8 cellular contexts compared by ENCODE assay signal in the genomic region with DNA sequence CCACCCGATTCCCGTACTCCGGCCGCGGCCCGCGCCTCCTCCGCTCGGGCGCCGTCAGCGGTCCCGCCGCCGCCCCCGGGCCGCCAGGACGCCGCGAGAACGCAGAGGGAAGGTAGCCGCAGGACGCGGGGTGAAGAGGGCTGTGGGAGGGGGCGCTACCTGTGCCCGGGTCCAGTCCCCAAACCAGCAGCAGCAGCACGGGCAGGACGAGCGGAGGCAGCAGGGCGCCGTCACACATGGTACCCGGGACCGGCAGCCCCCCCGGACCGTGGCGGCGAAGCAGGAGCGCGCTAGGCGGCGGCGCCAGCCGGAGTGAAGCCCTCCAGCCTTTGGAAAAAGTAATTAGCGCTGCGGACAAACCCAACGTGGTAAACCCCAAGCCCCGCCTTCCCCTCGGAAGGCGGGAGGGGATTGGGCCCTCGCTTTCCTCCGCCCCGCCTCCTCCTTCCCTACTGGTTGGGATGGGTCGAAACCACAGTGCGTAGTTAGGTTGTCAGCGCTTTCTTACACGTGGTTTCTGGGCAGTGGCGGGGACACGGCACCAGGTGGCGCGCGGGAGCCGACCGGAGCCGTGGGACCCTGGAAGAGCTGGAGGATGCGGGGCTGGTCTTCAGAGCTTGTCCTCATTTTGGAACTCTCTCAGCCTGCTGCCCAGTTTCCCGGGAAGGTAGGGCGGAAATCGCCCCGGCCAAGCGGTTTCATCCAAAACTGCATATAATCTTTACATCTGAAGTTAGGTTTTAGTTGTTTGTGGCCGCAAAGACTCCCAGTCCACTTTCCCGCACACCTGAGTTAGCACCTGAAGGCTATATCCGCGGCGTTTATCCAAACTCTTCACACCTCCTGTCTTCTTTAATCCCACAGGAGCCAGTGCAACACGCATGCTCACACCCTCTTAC. TPM values are rescaled to one million over a fixed set of nuclear protein-coding genes. Genes with fewer than 3 reads are reported as not detected.
A peak's percentile ranks its signal among the peaks of the same experiment; 100 is the strongest.
DNase-seq lines count a peak whose midpoint lies in the region; ATAC-seq and TF ChIP-seq lines count a peak whose summit lies in the region.

A gene with protein sequence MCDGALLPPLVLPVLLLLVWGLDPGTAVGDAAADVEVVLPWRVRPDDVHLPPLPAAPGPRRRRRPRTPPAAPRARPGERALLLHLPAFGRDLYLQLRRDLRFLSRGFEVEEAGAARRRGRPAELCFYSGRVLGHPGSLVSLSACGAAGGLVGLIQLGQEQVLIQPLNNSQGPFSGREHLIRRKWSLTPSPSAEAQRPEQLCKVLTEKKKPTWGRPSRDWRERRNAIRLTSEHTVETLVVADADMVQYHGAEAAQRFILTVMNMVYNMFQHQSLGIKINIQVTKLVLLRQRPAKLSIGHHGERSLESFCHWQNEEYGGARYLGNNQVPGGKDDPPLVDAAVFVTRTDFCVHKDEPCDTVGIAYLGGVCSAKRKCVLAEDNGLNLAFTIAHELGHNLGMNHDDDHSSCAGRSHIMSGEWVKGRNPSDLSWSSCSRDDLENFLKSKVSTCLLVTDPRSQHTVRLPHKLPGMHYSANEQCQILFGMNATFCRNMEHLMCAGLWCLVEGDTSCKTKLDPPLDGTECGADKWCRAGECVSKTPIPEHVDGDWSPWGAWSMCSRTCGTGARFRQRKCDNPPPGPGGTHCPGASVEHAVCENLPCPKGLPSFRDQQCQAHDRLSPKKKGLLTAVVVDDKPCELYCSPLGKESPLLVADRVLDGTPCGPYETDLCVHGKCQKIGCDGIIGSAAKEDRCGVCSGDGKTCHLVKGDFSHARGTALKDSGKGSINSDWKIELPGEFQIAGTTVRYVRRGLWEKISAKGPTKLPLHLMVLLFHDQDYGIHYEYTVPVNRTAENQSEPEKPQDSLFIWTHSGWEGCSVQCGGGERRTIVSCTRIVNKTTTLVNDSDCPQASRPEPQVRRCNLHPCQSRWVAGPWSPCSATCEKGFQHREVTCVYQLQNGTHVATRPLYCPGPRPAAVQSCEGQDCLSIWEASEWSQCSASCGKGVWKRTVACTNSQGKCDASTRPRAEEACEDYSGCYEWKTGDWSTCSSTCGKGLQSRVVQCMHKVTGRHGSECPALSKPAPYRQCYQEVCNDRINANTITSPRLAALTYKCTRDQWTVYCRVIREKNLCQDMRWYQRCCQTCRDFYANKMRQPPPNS (minus strand): TSS at position 314 of the 899 bp plus-strand sequence. CDS start 76 bp downstream, at position 238.

- DNase-seq in AG09309 (ENCODE audit: low read depth) (peak; percentile 41), NK-92 (lab: John Stamatoyannopoulos, UW; ENCODE audit: unreplicated experiment) (peak; percentile 74), activated T-cell treated with anti-CD3 and anti-CD28 coated beads for 4 hours (peak; percentile 94), epithelial cell of proximal tubule (ENCODE audit: low read depth) (peak; percentile 54)
- peak; percentile 88 to 89 for DNase-seq in stimulated activated CD8-positive, alpha-beta memory T cell treated with anti-CD3 and anti-CD28 coated beads, Interleukin-15, amount 100 ng/mL, for 48 hours (ENCODE audit: low read depth in 2 of 2)

- H3K27me3 ChIP-seq in mononuclear cell (ENCODE audit: insufficient read depth, low read length): peaks cover 43% of the 10 kb centered on the region

- TF ChIP-seq CTCF in AG09309 (IDR thresholded peaks at IDR 0.05; ENCODE audit: control insufficient read depth, insufficient read depth, low read depth, low read length, missing control alignments) (peak; percentile 73), epithelial cell of proximal tubule (conservative IDR thresholded peaks at IDR 0.05; ENCODE audit: low read depth, low read length) (peak; percentile 77)

- peak; percentile 96 for ATAC-seq in GM19043 (IDR thresholded peaks at IDR 0.05; ENCODE audit: low read depth, unreplicated experiment)
- peak; percentile 97 for ATAC-seq in HG03378 (IDR thresholded peaks at IDR 0.05; ENCODE audit: unreplicated experiment)

- H3K4me3 ChIP-seq in AG09309 (ENCODE audit: control insufficient read depth, low read depth, low read length) (peak within 1 kb of the TSS; percentile 17), epithelial cell of proximal tubule (ENCODE audit: low read depth, low read length) (peak within 1 kb of the TSS; percentile 61), mononuclear cell (ENCODE audit: low read length) (peak within 1 kb of the TSS; percentile 44)

- H3K9me3 ChIP-seq in mononuclear cell (ENCODE audit: low read depth, low read length): no peaks in the 10 kb centered on the region

- peaks cover 11% of the 10 kb centered on the region for H3K4me1 ChIP-seq in mononuclear cell (ENCODE audit: insufficient read depth, low read length)

RNA-seq across cellular contexts. Expression of the gene that starts here (rescaled TPM):
- total RNA-seq in epithelial cell of proximal tubule: 0.06 and 0.36 TPM in 2 replicates
- total RNA-seq in mononuclear cell: 7.6 TPM

Comparison
In these comparisons a context has a peak if more than half of its experiments do, and no peak if none do; other contexts are left out.
1. Peak in every context shown above with its lines: DNase-seq, ATAC-seq and H3K4me3 ChIP-seq.
2. Peak in DNase-seq and H3K4me3 ChIP-seq in epithelial cell of proximal tubule; RNA of the gene not detected or under 1 TPM.
3. DNase-seq: peak in every context shown above with its lines; median percentile 94 in activated T-cell treated with anti-CD3 and anti-CD28 coated beads for 4 hours; 88 in stimulated activated CD8-positive, alpha-beta memory T cell treated with anti-CD3 and anti-CD28 coated beads, Interleukin-15, amount 100 ng/mL, for 48 hours; 74 in NK-92; 54 in epithelial cell of proximal tubule; 41 in AG09309.